Comparison of ENCODE assay signal across 14 cellular contexts in genomic region chr20:14951105-14951504, GRCh38.
DNase-seq lines count a peak whose midpoint lies in the region; ATAC-seq and TF ChIP-seq lines count a peak whose summit lies in the region.
"Had no signal": no experiment of that assay in that cellular context is flagged by ENCODE, and none has a peak within 500 bp of the region (broad histone marks: within the 10 kb centered on the region; RNA-seq: fewer than 3 reads in every experiment).

No MANE protein-coding gene starts in this region.

- H3K36me3 ChIP-seq in body of pancreas (replicated peaks in 1 of 2; ENCODE audit: insufficient read depth in 1 of 2, low read depth in 2 of 2) = no peaks in the 10 kb centered on the region
- H3K36me3 ChIP-seq: gastrocnemius medialis had no signal

- in situ Hi-C loops in GM13976 (cut with MboI; ENCODE audit: low sequenced_read_pairs, unreplicated experiment) = no loop called here

- H3K4me1 ChIP-seq in body of pancreas = no peaks in the 10 kb centered on the region

- 94% methylated on average over 1 of the region's 1 CpG for WGBS in body of pancreas, 2 donors

- no peaks in the 10 kb centered on the region for H3K9me3 ChIP-seq in body of pancreas
- H3K9me3 ChIP-seq: gastrocnemius medialis had no signal

- no peak overlapping the region for H3K27ac ChIP-seq in body of pancreas
- H3K27ac ChIP-seq: gastrocnemius medialis had no signal

- ATAC-seq in GM21360 (IDR thresholded peaks at IDR 0.05; ENCODE audit: unreplicated experiment) = peak; percentile 67
- ATAC-seq in HG03045 (IDR thresholded peaks at IDR 0.05; ENCODE audit: unreplicated experiment) = peak; percentile 64
- ATAC-seq in body of pancreas = no peak

- no peaks in the 10 kb centered on the region for H3K27me3 ChIP-seq in body of pancreas
- H3K27me3 ChIP-seq: gastrocnemius medialis had no signal

- intact Hi-C loops in body of pancreas (cut with DNase I) = no loop called here

- H3K4me3 ChIP-seq in GM12864 (ENCODE audit: low read depth, low read length) (no peak overlapping the region), fibroblast of mammary gland (ENCODE audit: control insufficient read depth, low read depth, low read length) (no peak overlapping the region), body of pancreas (no peak overlapping the region)
- H3K4me3 ChIP-seq: gastrocnemius medialis had no signal

- TF ChIP-seq CTCF in GM12864 (IDR thresholded peaks at IDR 0.05; ENCODE audit: low read depth, low read length, missing control alignments) = no peak
- no peak for TF ChIP-seq CTCF in fibroblast of mammary gland (conservative IDR thresholded peaks at IDR 0.05; ENCODE audit: control insufficient read depth, insufficient read depth, low read depth, low read length)
- TF ChIP-seq CTCF in GM13976 (IDR thresholded peaks at IDR 0.05; ENCODE audit: borderline replicate concordance, control extremely low read depth, extremely low read depth, insufficient read depth, missing control alignments) = no peak
- no peak for TF ChIP-seq CTCF in body of pancreas (IDR thresholded peaks at IDR 0.05)

- TF ChIP-seq POLR2A in body of pancreas (IDR thresholded peaks at IDR 0.05) = no peak

- DNase-seq in GM12864 (ENCODE audit: low read depth) = peak; percentile 45
- peak; percentile 16 for DNase-seq in fibroblast of mammary gland (ENCODE audit: low read depth)
- no peak for DNase-seq in AML-193 (lab: John Stamatoyannopoulos, UW)
- no peak for DNase-seq in GM13976 (ENCODE audit: low spot score)
- no peak for DNase-seq in body of pancreas
- DNase-seq in NCI-H774 (lab: John Stamatoyannopoulos, UW) = no peak
- DNase-seq: activated CD4-positive, alpha-beta T cell treated with anti-CD3 and anti-CD28 coated beads for 1 hour; gastrocnemius medialis; GF-D8; GOT3; midbrain; Right ventricle myocardium superior had no signal

Comparison
In these comparisons a context has a peak if more than half of its experiments do, and no peak if none do; other contexts are left out.
1. DNase-seq: peak in GM12864 (single experiment) and fibroblast of mammary gland (single experiment); none in AML-193 (0 of 2), GM13976 (single experiment), body of pancreas (0 of 4) and NCI-H774 (single experiment).